8 cellular contexts compared by ENCODE assay signal in the genomic region with DNA sequence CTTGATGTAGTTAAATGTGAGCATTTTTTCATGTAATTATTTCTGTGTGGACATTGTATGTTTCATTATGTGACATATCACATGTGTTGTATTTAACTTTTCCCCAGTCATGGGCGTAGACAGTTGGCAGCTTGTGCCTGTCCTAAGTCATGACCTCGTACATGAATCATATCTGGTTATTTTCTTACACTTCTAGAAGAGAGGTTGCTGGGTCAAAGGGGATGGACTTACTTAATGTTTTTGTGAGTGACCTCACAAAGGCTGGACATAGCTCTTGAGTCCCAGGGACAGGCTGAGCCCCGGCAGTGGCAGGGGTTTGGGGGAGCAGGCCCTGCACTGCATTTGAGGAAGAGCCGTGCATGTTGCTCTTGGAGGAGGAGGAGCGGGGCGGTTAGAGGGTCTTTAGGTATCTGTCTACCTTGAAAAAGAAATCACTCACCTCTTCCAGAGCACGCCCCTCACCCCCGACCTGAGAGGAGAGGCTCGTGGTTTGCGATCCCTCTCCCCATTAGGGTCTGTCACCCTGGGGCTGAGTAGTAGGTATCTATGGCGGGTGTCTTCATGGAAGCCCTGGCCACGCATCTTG. TPM values are rescaled to one million over a fixed set of nuclear protein-coding genes. Genes with fewer than 3 reads are reported as not detected.
DNase-seq lines count a peak whose midpoint lies in the region; ATAC-seq and TF ChIP-seq lines count a peak whose summit lies in the region.

No MANE protein-coding gene starts in this region.

- H3K27me3 ChIP-seq in lung (ENCODE audit: control insufficient read depth, insufficient read depth) = no peaks in the 10 kb centered on the region
- H3K27me3 ChIP-seq in tibial artery = no peaks in the 10 kb centered on the region

- WGBS in lung, 2 donors = 89 to 95% methylated on average over 12 of the region's 12 CpGs

- H3K4me1 ChIP-seq in lung (ENCODE audit: control insufficient read depth in 2 of 2, insufficient read depth in 2 of 2, low read length in 2 of 2) (no peaks in the 10 kb centered on the region), tibial artery (peaks cover 0 to 28% (median 15%) of the 10 kb centered on the region in 4 donors)

- intact Hi-C loops in tibial artery (cut with DNase I; ENCODE audit: low total_unique reads) = no loop called here

- peak; percentile 34 for ATAC-seq in lung (ENCODE audit: insufficient read depth, low FRiP score)
- no peak for ATAC-seq in HG02642 (IDR thresholded peaks at IDR 0.05; ENCODE audit: poor library complexity, unreplicated experiment)

- H3K36me3 ChIP-seq in lung (ENCODE audit: control insufficient read depth in 2 of 2, insufficient read depth in 2 of 2, low read length in 2 of 2) (peaks cover 17 to 36% of the 10 kb centered on the region in 2 donors), tibial artery (peaks cover 21 to 81% (median 43%) of the 10 kb centered on the region in 3 donors)

- H3K27ac ChIP-seq in lung (ENCODE audit: low read depth in 1 of 2, low read length in 1 of 2) = no peak overlapping the region
- peak overlapping the region; percentile 29 to 34 for H3K27ac ChIP-seq in tibial artery

- peak; percentile 70 for DNase-seq in M059J (ENCODE audit: low read depth)
- peak; percentile 85 for DNase-seq in choroid plexus epithelial cell (ENCODE audit: low read depth)
- DNase-seq in lung (ENCODE audit: low spot score) = no peak
- DNase-seq in tibial artery = peak in 1 of 2 donors; percentile 62
- no peak for DNase-seq in DMS 273 (lab: John Stamatoyannopoulos, UW; ENCODE audit: unreplicated experiment)
- DNase-seq in activated naive CD4-positive, alpha-beta T cell (lab: John Stamatoyannopoulos, UW) = no peak
- DNase-seq in NCI-H748 (lab: John Stamatoyannopoulos, UW; ENCODE audit: unreplicated experiment) = no peak

- TF ChIP-seq CTCF in choroid plexus epithelial cell (conservative IDR thresholded peaks at IDR 0.05; ENCODE audit: low read depth, low read length) (no peak), lung (IDR thresholded peaks at IDR 0.05; ENCODE audit: control extremely low read depth, extremely low read depth) (no peak), tibial artery (IDR thresholded peaks at IDR 0.05) (no peak)

- H3K4me3 ChIP-seq in choroid plexus epithelial cell (ENCODE audit: low read depth, low read length) (no peak overlapping the region), lung (no peak overlapping the region), tibial artery (no peak overlapping the region)

- H3K9me3 ChIP-seq in lung (ENCODE audit: control insufficient read depth in 2 of 2, insufficient read depth in 1 of 2, low read length in 1 of 2) (no peaks in the 10 kb centered on the region), tibial artery (no peaks in the 10 kb centered on the region)

RNA-seq across cellular contexts. Expression of a gene that starts 16.4 kb away (rescaled TPM):
- total RNA-seq in M059J (2014; rRNA removed; shearing (Covaris generic)) = 75.2 and 80.1 TPM in 2 replicates
- 10 to 100 TPM; 60.8 to 82.4 TPM for total RNA-seq in lung
- 100 to 1,000 TPM in 1 of 2 donors, 10 to 100 TPM in 1; 58.6 to 198 TPM for polyA plus RNA-seq in lung

Comparison
In these comparisons a context has a peak if more than half of its experiments do, and no peak if none do; other contexts are left out.
1. DNase-seq: peak in M059J (single experiment) and choroid plexus epithelial cell (single experiment); none in lung (single experiment), DMS 273 (single experiment), activated naive CD4-positive, alpha-beta T cell (0 of 4) and NCI-H748 (single experiment).
2. H3K27ac ChIP-seq: peak in tibial artery (2 of 2); none in lung (0 of 2).